In the genomic region with DNA sequence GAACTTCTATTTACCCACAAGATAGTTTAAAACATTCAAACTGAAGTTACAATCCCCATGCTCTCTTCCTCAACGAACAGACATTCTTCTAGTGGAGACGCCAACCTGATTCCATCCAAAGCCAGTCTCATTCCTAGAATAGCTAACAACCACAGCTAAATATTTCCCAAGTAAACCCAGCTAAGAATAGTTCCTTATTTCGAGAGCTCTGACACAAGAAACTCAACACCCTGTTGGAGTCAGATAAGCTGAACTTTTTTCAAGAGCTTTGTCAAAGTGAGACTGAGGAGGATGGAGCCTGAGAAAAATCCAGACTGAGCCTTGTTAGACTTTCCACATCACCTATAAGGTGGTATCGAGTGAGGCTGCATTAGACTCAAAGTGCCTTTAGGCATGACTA, we compare ENCODE assay signal across 11 cellular contexts. TPM values are rescaled to one million over a fixed set of nuclear protein-coding genes. Genes with fewer than 3 reads are reported as not detected.
DNase-seq lines count a peak whose midpoint lies in the region; ATAC-seq and TF ChIP-seq lines count a peak whose summit lies in the region.
"Had no signal": no experiment of that assay in that cellular context is flagged by ENCODE, and none has a peak within 500 bp of the region (broad histone marks: within the 10 kb centered on the region; RNA-seq: fewer than 3 reads in every experiment).

No MANE protein-coding gene starts in this region.

- H3K9me3 ChIP-seq in upper lobe of right lung, result no peaks in the 10 kb centered on the region

- no peak overlapping the region for H3K27ac Mint-ChIP-seq in activated T-helper 17 cell treated with anti-CD3 and anti-CD28 coated beads, Interleukin-2, amount 50 U/mL, for 72 hours
- H3K27ac Mint-ChIP-seq: activated B cell treated with CpG ODN at 0.5 μM for 24 hours had no signal

- H3K27ac ChIP-seq in upper lobe of right lung, result peak overlapping the region; percentile 64

- no peak for TF ChIP-seq CTCF in astrocyte of the spinal cord (IDR thresholded peaks at IDR 0.05; ENCODE audit: low read depth, low read length)
- no peak for TF ChIP-seq CTCF in upper lobe of right lung (IDR thresholded peaks at IDR 0.05)

- DNase-seq in KBM-7 (peak; percentile 45), astrocyte of the spinal cord (ENCODE audit: low read depth, low spot score) (peak; percentile 88), kidney glomerular epithelial cell (lab: John Stamatoyannopoulos, UW) (peak; percentile 37), upper lobe of right lung (no peak), NCI-H146 (lab: John Stamatoyannopoulos, UW) (no peak)
- DNase-seq: activated B cell treated with CpG ODN at 0.5 μM for 24 hours; activated naive CD4-positive, alpha-beta T cell; NCI-H1105; stimulated activated naive CD4-positive, alpha-beta T cell treated with Interleukin-2 at 50 U/mL for 16 hours had no signal

- in situ Hi-C loops in KBM-7 (cut with MboI; ENCODE audit: low pct_unique_long_range_greater_than_20kb, low sequenced_read_pairs), result loop anchor here (25.0 kb wide), 2 partner anchors 1127 to 1227 kb away; partner anchors contain the start of gene VCAN
- in situ Hi-C loops in astrocyte of the spinal cord (cut with HindIII; ENCODE audit: low sequenced_read_pairs), result no loop called here

- ATAC-seq in upper lobe of right lung (peak; percentile 81), HG03439 (IDR thresholded peaks at IDR 0.05; ENCODE audit: unreplicated experiment) (no peak)
- no peak for ATAC-seq in activated T-helper 17 cell treated with anti-CD3 and anti-CD28 coated beads, Interleukin-2, amount 50 U/mL, for 72 hours (replicated peaks)

- no peaks in the 10 kb centered on the region for H3K27me3 Mint-ChIP-seq in activated T-helper 17 cell treated with anti-CD3 and anti-CD28 coated beads, Interleukin-2, amount 50 U/mL, for 72 hours
- H3K27me3 Mint-ChIP-seq: activated B cell treated with CpG ODN at 0.5 μM for 24 hours had no signal

- no peak overlapping the region for H3K4me3 ChIP-seq in astrocyte of the spinal cord (ENCODE audit: low read depth, low read length)
- H3K4me3 ChIP-seq in upper lobe of right lung, result no peak overlapping the region

- no peaks in the 10 kb centered on the region for H3K4me1 Mint-ChIP-seq in activated T-helper 17 cell treated with anti-CD3 and anti-CD28 coated beads, Interleukin-2, amount 50 U/mL, for 72 hours
- H3K4me1 Mint-ChIP-seq: activated B cell treated with CpG ODN at 0.5 μM for 24 hours had no signal

- no peaks in the 10 kb centered on the region for H3K36me3 ChIP-seq in upper lobe of right lung

- intact Hi-C loops in upper lobe of right lung (cut with DNase I), result no loop called here

- no peak overlapping the region for H3K4me3 Mint-ChIP-seq in activated T-helper 17 cell treated with anti-CD3 and anti-CD28 coated beads, Interleukin-2, amount 50 U/mL, for 72 hours
- H3K4me3 Mint-ChIP-seq: activated B cell treated with CpG ODN at 0.5 μM for 24 hours had no signal

- no peaks in the 10 kb centered on the region for H3K36me3 Mint-ChIP-seq in activated T-helper 17 cell treated with anti-CD3 and anti-CD28 coated beads, Interleukin-2, amount 50 U/mL, for 72 hours (ENCODE audit: low read depth)

- no peaks in the 10 kb centered on the region for H3K9me3 Mint-ChIP-seq in activated T-helper 17 cell treated with anti-CD3 and anti-CD28 coated beads, Interleukin-2, amount 50 U/mL, for 72 hours
- H3K9me3 Mint-ChIP-seq: activated B cell treated with CpG ODN at 0.5 μM for 24 hours had no signal

- H3K4me1 ChIP-seq in upper lobe of right lung, result peaks cover 3% of the 10 kb centered on the region

- no peaks in the 10 kb centered on the region for H3K27me3 ChIP-seq in upper lobe of right lung

RNA-seq across cellular contexts. Expression of gene RPS23, which starts 56.7 kb away (rescaled TPM):
- 1,379 TPM for total RNA-seq in upper lobe of right lung
- 1,000 to 10,000 TPM; 3,104 to 3,340 TPM for total RNA-seq in activated T-helper 17 cell treated with anti-CD3 and anti-CD28 coated beads, Interleukin-2, amount 50 U/mL, for 72 hours

Comparison
In these comparisons a context has a peak if more than half of its experiments do, and no peak if none do; other contexts are left out.
1. DNase-seq: peak in KBM-7 (single experiment), astrocyte of the spinal cord (single experiment) and kidney glomerular epithelial cell (single experiment); none in upper lobe of right lung (single experiment) and NCI-H146 (single experiment).